In the genomic region with DNA sequence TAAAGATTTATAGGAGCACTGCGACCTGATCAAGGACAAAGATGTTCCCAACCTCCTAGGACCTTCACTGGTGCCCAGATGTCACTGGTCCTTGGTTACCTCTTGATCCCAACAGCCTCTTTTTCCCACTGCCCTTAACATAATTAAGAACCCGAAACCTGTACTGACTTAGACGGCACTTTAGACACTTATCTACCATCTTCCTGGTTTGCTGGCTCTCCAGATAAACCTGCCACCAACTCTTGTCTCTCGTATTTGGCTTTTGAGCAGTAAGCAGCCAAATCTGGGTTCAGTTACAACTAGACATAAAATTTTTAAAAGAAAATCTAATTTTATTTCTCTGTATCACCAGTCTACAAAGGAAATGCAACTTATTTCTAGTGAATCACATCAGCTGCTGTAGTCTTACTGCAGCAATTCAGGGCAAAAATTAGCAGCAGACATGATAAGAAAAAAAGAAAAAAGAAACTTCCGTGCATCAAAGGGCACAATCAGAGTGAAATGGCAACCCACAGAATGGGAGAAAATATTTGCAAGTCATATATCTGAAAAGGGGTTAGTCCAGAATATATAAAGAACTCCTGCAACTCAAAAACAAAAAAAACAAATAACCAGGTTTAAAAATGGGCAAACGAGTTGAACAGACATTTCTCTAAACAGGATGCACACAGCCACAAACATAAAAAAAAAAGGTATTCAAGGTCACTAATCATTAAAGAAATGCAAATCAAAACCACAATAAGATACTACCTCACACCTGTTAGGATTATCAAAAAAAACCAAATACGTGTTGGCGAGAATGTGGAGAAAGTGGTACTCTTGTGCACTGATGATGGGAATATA, we compare ENCODE assay signal across 21 cellular contexts. TPM values are rescaled to one million over a fixed set of nuclear protein-coding genes. Genes with fewer than 3 reads are reported as not detected.
A peak's percentile ranks its signal among the peaks of the same experiment; 100 is the strongest.
DNase-seq lines count a peak whose midpoint lies in the region; ATAC-seq and TF ChIP-seq lines count a peak whose summit lies in the region.
"Had no signal": no experiment of that assay in that cellular context is flagged by ENCODE, and none has a peak within 500 bp of the region (broad histone marks: within the 10 kb centered on the region; RNA-seq: fewer than 3 reads in every experiment).

No MANE protein-coding gene starts in this region.

- peaks cover 30% of the 10 kb centered on the region for H3K4me1 ChIP-seq in CD4-positive, alpha-beta memory T cell (ENCODE audit: insufficient read depth, low read length)
- H3K4me1 ChIP-seq in DOHH2 (ENCODE audit: control insufficient read depth, low read length) = peaks cover 97% of the 10 kb centered on the region
- H3K4me1 ChIP-seq: prostate gland had no signal

- no peaks in the 10 kb centered on the region for H3K9me3 ChIP-seq in CD4-positive, alpha-beta memory T cell (ENCODE audit: control insufficient read depth in 1 of 2, low read length in 2 of 2)
- no peaks in the 10 kb centered on the region for H3K9me3 ChIP-seq in DOHH2 (ENCODE audit: control insufficient read depth, insufficient read depth, low read length)
- H3K9me3 ChIP-seq: Caco-2, prostate gland, tibial nerve had no signal

- CTCF ChIA-PET in CD4-positive, alpha-beta memory T cell (lab: Charles Lee; ENCODE audit: partially characterized antibody) = no interaction called here

- peaks cover 92% of the 10 kb centered on the region for H3K79me2 ChIP-seq in DOHH2 (ENCODE audit: control insufficient read depth, low read length)

- DNase-seq in CD4-positive, alpha-beta memory T cell = peak in 1 of 5 donors; percentile 21
- peak; percentile 39 for DNase-seq in OCI-M1 (lab: John Stamatoyannopoulos, UW)
- no peak for DNase-seq in central memory CD8-positive, alpha-beta T cell (ENCODE audit: low spot score in 2 of 2)
- DNase-seq in GM19238 (ENCODE audit: insufficient read length, low spot score) = no peak
- no peak for DNase-seq in NCI-H2227 treated with DMSO at 0.1 percent for 48 hours (lab: John Stamatoyannopoulos, UW)
- DNase-seq: activated CD4-positive, alpha-beta memory T cell treated with anti-CD3 and anti-CD28 coated beads for 36 hours; activated T-cell treated with anti-CD3 and anti-CD28 coated beads, Interleukin-2, amount 50 U/mL, for 4 hours; DND-41; H9; hippocampal formation; NCI-H1436; NCI-H2171; stimulated activated CD4-positive, alpha-beta T cell treated with anti-CD3 and anti-CD28 coated beads, Interleukin-2, amount 100 ng/mL, for 24 hours; SW 1271 had no signal

- peak overlapping the region in 6 of 7 donors; percentile 17 to 89 (median 66) for H3K27ac Mint-ChIP-seq in CD4-positive, alpha-beta memory T cell
- H3K27ac Mint-ChIP-seq in central memory CD8-positive, alpha-beta T cell (ENCODE audit: low read depth) = peak overlapping the region; percentile 38
- H3K27ac Mint-ChIP-seq: activated CD4-positive, alpha-beta memory T cell treated with anti-CD3 and anti-CD28 coated beads for 36 hours; dendritic cell treated with granulocyte-macrophage colony-stimulating factor and Interleukin-4, amounts not matched to agents 40 ng/mL and 50 ng/mL, for 4 days had no signal

- H3K4me3 Mint-ChIP-seq in CD4-positive, alpha-beta memory T cell = peak overlapping the region in 7 of 8 donors; percentile 27 to 70 (median 49)
- H3K4me3 Mint-ChIP-seq in central memory CD8-positive, alpha-beta T cell = no peak overlapping the region
- H3K4me3 Mint-ChIP-seq: activated CD4-positive, alpha-beta memory T cell treated with anti-CD3 and anti-CD28 coated beads for 36 hours; activated T-cell treated with anti-CD3 and anti-CD28 coated beads, Interleukin-2, amount 50 U/mL, for 4 hours; dendritic cell treated with granulocyte-macrophage colony-stimulating factor and Interleukin-4, amounts not matched to agents 40 ng/mL and 50 ng/mL, for 4 days; H9 had no signal

- no peak for ATAC-seq in central memory CD8-positive, alpha-beta T cell (replicated peaks; ENCODE audit: extremely low read depth, poor library complexity, severe bottlenecking)
- ATAC-seq in HG02852 (IDR thresholded peaks at IDR 0.05; ENCODE audit: unreplicated experiment) = no peak
- ATAC-seq: activated T-cell treated with anti-CD3 and anti-CD28 coated beads, Interleukin-2, amount 50 U/mL, for 4 hours had no signal

- H4K20me1 ChIP-seq in DOHH2 (ENCODE audit: control insufficient read depth, insufficient read depth, low read depth, low read length) = no peaks in the 10 kb centered on the region

- TF ChIP-seq CTCF in DOHH2 (IDR thresholded peaks at IDR 0.05; ENCODE audit: low read depth, low read length, poor library complexity, severe bottlenecking) = no peak

- intact Hi-C loops in CD4-positive, alpha-beta memory T cell (cut with micrococcal nuclease) = no loop called here

- H3K9me3 Mint-ChIP-seq in CD4-positive, alpha-beta memory T cell = no peaks in the 10 kb centered on the region
- no peaks in the 10 kb centered on the region for H3K9me3 Mint-ChIP-seq in central memory CD8-positive, alpha-beta T cell
- H3K9me3 Mint-ChIP-seq: activated CD4-positive, alpha-beta memory T cell treated with anti-CD3 and anti-CD28 coated beads for 36 hours; activated T-cell treated with anti-CD3 and anti-CD28 coated beads, Interleukin-2, amount 50 U/mL, for 4 hours; dendritic cell treated with granulocyte-macrophage colony-stimulating factor and Interleukin-4, amounts not matched to agents 40 ng/mL and 50 ng/mL, for 4 days; H9 had no signal

- H3K27me3 ChIP-seq in CD4-positive, alpha-beta memory T cell (ENCODE audit: insufficient read depth, low read length) = no peaks in the 10 kb centered on the region
- H3K27me3 ChIP-seq in DOHH2 (ENCODE audit: control insufficient read depth, low read length) = no peaks in the 10 kb centered on the region
- H3K27me3 ChIP-seq: tibial nerve had no signal

- peaks cover 53% of the 10 kb centered on the region for H3F3A ChIP-seq in DOHH2 (ENCODE audit: control insufficient read depth, insufficient read depth)

- peaks cover 0 to 1% of the 10 kb centered on the region in 2 donors for H3K36me3 Mint-ChIP-seq in CD4-positive, alpha-beta memory T cell
- no peaks in the 10 kb centered on the region for H3K36me3 Mint-ChIP-seq in central memory CD8-positive, alpha-beta T cell (ENCODE audit: insufficient read depth)
- H3K36me3 Mint-ChIP-seq: activated CD4-positive, alpha-beta memory T cell treated with anti-CD3 and anti-CD28 coated beads for 36 hours had no signal

- H3K36me3 ChIP-seq in CD4-positive, alpha-beta memory T cell (ENCODE audit: insufficient read depth, low read length) = no peaks in the 10 kb centered on the region
- H3K36me3 ChIP-seq in DOHH2 (ENCODE audit: control insufficient read depth, low read length) = peaks cover 67% of the 10 kb centered on the region
- H3K36me3 ChIP-seq: prostate gland had no signal

- POLR2A ChIA-PET in CD4-positive, alpha-beta memory T cell (lab: Charles Lee; ENCODE audit: partially characterized antibody) = interaction anchor here (1.4 kb wide), 1 partner anchor 9 kb away, joined by 3 read pairs; no protein-coding TSS in a partner anchor

- peaks cover 29 to 43% (median 36%) of the 10 kb centered on the region in 4 donors for H3K4me1 Mint-ChIP-seq in CD4-positive, alpha-beta memory T cell
- H3K4me1 Mint-ChIP-seq in central memory CD8-positive, alpha-beta T cell = peaks cover 8% of the 10 kb centered on the region

- no peaks in the 10 kb centered on the region for H3K27me3 Mint-ChIP-seq in CD4-positive, alpha-beta memory T cell
- H3K27me3 Mint-ChIP-seq in central memory CD8-positive, alpha-beta T cell = peaks cover 7% of the 10 kb centered on the region
- H3K27me3 Mint-ChIP-seq: activated CD4-positive, alpha-beta memory T cell treated with anti-CD3 and anti-CD28 coated beads for 36 hours; dendritic cell treated with granulocyte-macrophage colony-stimulating factor and Interleukin-4, amounts not matched to agents 40 ng/mL and 50 ng/mL, for 4 days had no signal

- no peak overlapping the region for H3K27ac ChIP-seq in CD4-positive, alpha-beta memory T cell (ENCODE audit: low read depth, low read length)
- H3K27ac ChIP-seq in DOHH2 (ENCODE audit: low read depth, low read length) = peak overlapping the region; percentile 100
- H3K27ac ChIP-seq: prostate gland, tibial nerve, VCaP had no signal

- H3K9me2 ChIP-seq in DOHH2 (replicated peaks; ENCODE audit: control insufficient read depth, low read length) = no peaks in the 10 kb centered on the region

- H3K4me3 ChIP-seq in CD4-positive, alpha-beta memory T cell (ENCODE audit: low read length in 2 of 2) = no peak overlapping the region
- peak overlapping the region; percentile 80 for H3K4me3 ChIP-seq in DOHH2 (ENCODE audit: low read length)
- H3K4me3 ChIP-seq: prostate gland, tibial nerve had no signal

- peak overlapping the region; percentile 98 for H3K4me2 ChIP-seq in DOHH2 (ENCODE audit: low read length)

RNA-seq across cellular contexts. Expression of a gene that starts 9.4 kb away (rescaled TPM):
- total RNA-seq in CD4-positive, alpha-beta memory T cell = 10 to 100 TPM; 15.4 to 18.5 TPM
- 10 to 100 TPM; 15.9 to 16.9 TPM for polyA plus RNA-seq in CD4-positive, alpha-beta memory T cell

RNA-seq across cellular contexts. Expression of a gene that starts 27.7 kb away (rescaled TPM):
- 10 to 100 TPM; 69.1 to 85.7 TPM for total RNA-seq in CD4-positive, alpha-beta memory T cell
- 10 to 100 TPM in 1 of 2 donors, 1 to 10 TPM in 1; 4.8 to 15.9 TPM for polyA plus RNA-seq in CD4-positive, alpha-beta memory T cell
